19 cellular contexts compared by ENCODE assay signal in genomic region chr3:107062787-107063186, GRCh38.
DNase-seq lines count a peak whose midpoint lies in the region; FAIRE-seq and TF ChIP-seq lines count a peak whose summit lies in the region.
"Had no signal": no experiment of that assay in that cellular context is flagged by ENCODE, and none has a peak within 500 bp of the region (broad histone marks: within the 10 kb centered on the region; RNA-seq: fewer than 3 reads in every experiment).

No MANE protein-coding gene starts in this region.

- H3K27ac ChIP-seq in adrenal gland = peak overlapping the region in 2 of 5 donors; percentile 1 to 24
- H3K27ac ChIP-seq: PC-9, stomach had no signal

- intact Hi-C loops in adrenal gland (cut with DNase I) = loop anchor here (10.0 kb wide), 1 partner anchor 238 kb away; no protein-coding TSS in a partner anchor

- H3K4me1 ChIP-seq in adipocyte (ENCODE audit: control insufficient read depth, insufficient read depth, low read length) = peaks cover 31% of the 10 kb centered on the region
- H3K4me1 ChIP-seq in adrenal gland (replicated peaks in 1 of 2) = peaks cover 3 to 13% of the 10 kb centered on the region in 2 donors

- WGBS in adrenal gland, 4 donors = 63 to 77% (median 77%) methylated on average over 2 of the region's 2 CpGs

- no peak for FAIRE-seq in urothelium cell line (lab: Jason Lieb, UNC)

- peaks cover 48% of the 10 kb centered on the region for H3K4me1 Mint-ChIP-seq in HFFc6 (ENCODE audit: low read depth)

- no peak overlapping the region for H3K4me3 ChIP-seq in adipocyte (ENCODE audit: low read length)
- no peak overlapping the region for H3K4me3 ChIP-seq in adrenal gland
- H3K4me3 ChIP-seq: MG63, PC-9, stomach had no signal

- H3K9ac ChIP-seq in adipocyte (ENCODE audit: low read length) = peak overlapping the region; percentile 12

- H3K36me3 Mint-ChIP-seq in HFFc6 (ENCODE audit: low read depth) = no peaks in the 10 kb centered on the region
- H3K36me3 Mint-ChIP-seq: activated CD4-positive, alpha-beta memory T cell treated with anti-CD3 and anti-CD28 coated beads for 36 hours; type B pancreatic cell had no signal

- peak overlapping the region; percentile 67 for H3K27ac Mint-ChIP-seq in HFFc6
- H3K27ac Mint-ChIP-seq: activated CD4-positive, alpha-beta memory T cell treated with anti-CD3 and anti-CD28 coated beads for 36 hours; type B pancreatic cell had no signal

- H3K36me3 ChIP-seq in adipocyte (ENCODE audit: control insufficient read depth, insufficient read depth, low read length, severe bottlenecking) (no peaks in the 10 kb centered on the region), adrenal gland (replicated peaks in 1 of 2) (no peaks in the 10 kb centered on the region)
- H3K36me3 ChIP-seq: MG63, stomach had no signal

- peak overlapping the region; percentile 8; the same call in 1 of the 2 replicates for H3K4me3 Mint-ChIP-seq in HFFc6
- H3K4me3 Mint-ChIP-seq: activated CD4-positive, alpha-beta memory T cell treated with anti-CD3 and anti-CD28 coated beads for 36 hours; type B pancreatic cell had no signal

- H3K27me3 ChIP-seq in adipocyte (replicated peaks; ENCODE audit: control insufficient read depth, insufficient read depth, low read length) = no peaks in the 10 kb centered on the region
- no peaks in the 10 kb centered on the region for H3K27me3 ChIP-seq in adrenal gland
- H3K27me3 ChIP-seq: MG63, stomach had no signal

- DNase-seq in HFFc6 = no peak
- DNase-seq in adipocyte (ENCODE audit: low read depth) = no peak
- DNase-seq in left kidney (ENCODE audit: low read depth, low spot score) = peak; percentile 18
- peak; percentile 30 for DNase-seq in urothelium cell line (ENCODE audit: low spot score)
- DNase-seq in activated naive CD4-positive, alpha-beta T cell treated with Interleukin-2 at 50 U/mL for 16 hours = no peak
- no peak for DNase-seq in middle frontal gyrus (ENCODE audit: extremely low spot score, low spot score)
- no peak for DNase-seq in adrenal gland
- DNase-seq: activated CD4-positive, alpha-beta memory T cell treated with anti-CD3 and anti-CD28 coated beads for 36 hours; COR-L47; foreskin melanocyte; hippocampal formation; MG63; midbrain; NCI-H1436; NCI-H748 treated with DMSO at 0.1 percent for 48 hours; PC-9; stimulated activated CD4-positive, alpha-beta T cell treated with anti-CD3 and anti-CD28 coated beads, Interleukin-4, amount 100 ng/mL, for 4 hours; stomach had no signal

- TF ChIP-seq CTCF in HFFc6 (IDR thresholded peaks at IDR 0.05) = no peak
- no peak for TF ChIP-seq CTCF in adrenal gland (IDR thresholded peaks at IDR 0.05)

- no peaks in the 10 kb centered on the region for H3K9me3 Mint-ChIP-seq in HFFc6
- H3K9me3 Mint-ChIP-seq: activated CD4-positive, alpha-beta memory T cell treated with anti-CD3 and anti-CD28 coated beads for 36 hours had no signal

- H3K9me3 ChIP-seq in adipocyte (ENCODE audit: control insufficient read depth, low read length) = no peaks in the 10 kb centered on the region
- H3K9me3 ChIP-seq in adrenal gland (replicated peaks in 1 of 3) = no peaks in the 10 kb centered on the region
- H3K9me3 ChIP-seq: MG63, stomach had no signal

- H3K27me3 Mint-ChIP-seq in HFFc6 (ENCODE audit: insufficient read depth) = no peaks in the 10 kb centered on the region
- H3K27me3 Mint-ChIP-seq: type B pancreatic cell had no signal

- no peak for TF ChIP-seq POLR2A in adrenal gland (IDR thresholded peaks at IDR 0.05)

Comparison
In these comparisons a context has a peak if more than half of its experiments do, and no peak if none do; other contexts are left out.
1. DNase-seq: peak in left kidney (single experiment) and urothelium cell line (single experiment); none in HFFc6 (single experiment), adipocyte (single experiment), activated naive CD4-positive, alpha-beta T cell treated with Interleukin-2 at 50 U/mL for 16 hours (single experiment), middle frontal gyrus (single experiment) and adrenal gland (0 of 7).